19 cellular contexts compared by ENCODE assay signal in genomic region chr6:130412556-130413290, GRCh38.
"Had no signal": no experiment of that assay in that cellular context is flagged by ENCODE, and none has a peak within 500 bp of the region (broad histone marks: within the 10 kb centered on the region; RNA-seq: fewer than 3 reads in every experiment).

No MANE protein-coding gene starts in this region.

- ATAC-seq: activated T-helper 17 cell treated with anti-CD3 and anti-CD28 coated beads, Interleukin-2, amount 50 U/mL, for 72 hours; left cardiac atrium; stimulated activated effector memory CD8-positive, alpha-beta T cell treated with anti-CD3 and anti-CD28 coated beads, Interleukin-12 subunit alpha, Interleukin-12 subunit beta, amount 100 ng/mL, for 72 hours; T-helper 17 cell had no signal

- H3K27me3 ChIP-seq: neural progenitor cell, tibial nerve, vagina had no signal

- H3K27ac ChIP-seq: lower lobe of right lung, neural progenitor cell, parathyroid adenoma, tibial nerve, vagina had no signal

- H3K4me3 ChIP-seq: lower lobe of right lung, neural progenitor cell, tibial nerve, vagina had no signal

- H3K9me3 ChIP-seq: lower lobe of right lung, vagina had no signal

- DNase-seq: activated B cell treated with CpG ODN at 0.5 μM for 24 hours; activated CD4-positive, alpha-beta T cell treated with anti-CD3 and anti-CD28 coated beads, Interleukin-2, amount 10 ng/mL, durations not matched to agents 24 days and 14 days; activated naive CD4-positive, alpha-beta T cell treated with anti-CD3 and anti-CD28 coated beads for 36 hours; activated T-cell treated with anti-CD3 and anti-CD28 coated beads for 4 hours; dermis blood vessel endothelial cell; endodermal cell; hippocampal formation; left cardiac atrium; lower lobe of right lung; midbrain; retina; small intestine; T-helper 17 cell had no signal

- H3K79me2 ChIP-seq: parathyroid adenoma had no signal

- H3K36me3 ChIP-seq: lower lobe of right lung, neural progenitor cell, tibial nerve, vagina had no signal

- H3K4me2 ChIP-seq: neural progenitor cell had no signal

- FAIRE-seq: small intestine had no signal

- H2AFZ ChIP-seq: neural progenitor cell, parathyroid adenoma had no signal

- H3K4me1 ChIP-seq: lower lobe of right lung, neural progenitor cell, parathyroid adenoma, tibial nerve, vagina had no signal

- H3K9ac ChIP-seq: neural progenitor cell, parathyroid adenoma had no signal
